Comparison of ENCODE assay signal across 18 cellular contexts in the genomic region with DNA sequence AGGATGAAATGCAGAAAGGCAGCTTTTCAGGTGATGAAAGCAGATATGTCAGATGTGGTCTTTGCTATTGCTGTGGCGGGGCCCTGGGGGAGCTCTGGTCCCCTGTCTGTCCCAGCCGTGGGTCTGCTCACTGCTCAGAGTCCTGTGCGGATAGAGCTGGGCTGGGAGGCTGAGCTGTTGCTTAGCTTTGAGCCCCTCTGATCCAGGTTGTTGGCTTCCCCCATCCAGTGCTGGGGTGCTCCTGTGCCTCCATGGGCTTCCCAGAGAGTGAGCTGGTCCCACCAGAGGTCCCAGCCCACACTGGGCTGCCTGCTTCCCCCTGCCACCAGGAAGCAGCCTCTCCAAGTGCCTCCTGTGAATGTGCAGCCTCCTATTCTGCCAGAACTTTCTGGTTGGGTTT.
"Had no signal": no experiment of that assay in that cellular context is flagged by ENCODE, and none has a peak within 500 bp of the region (broad histone marks: within the 10 kb centered on the region; RNA-seq: fewer than 3 reads in every experiment).

No MANE protein-coding gene starts in this region.

- H3K27ac ChIP-seq: cardiac muscle cell, ovary had no signal

- H3K4me3 ChIP-seq: cardiac muscle cell, ovary, skin epidermis, upper lobe of left lung had no signal

- H3K36me3 ChIP-seq: cardiac muscle cell, ovary, upper lobe of left lung had no signal

- ATAC-seq: naive thymus-derived CD4-positive, alpha-beta T cell; SK-N-SH treated with all-trans-retinoic acid at 6 μM for 48 hours had no signal

- DNase-seq: activated CD4-positive, CD25-positive, alpha-beta regulatory T cell treated with anti-CD3 and anti-CD28 coated beads, Interleukin-2, amount 50 U/mL, for 72 hours; activated naive CD4-positive, alpha-beta T cell treated with anti-CD3 and anti-CD28 coated beads for 36 hours; erythroblast; glutamatergic neuron; hypothalamus; mammary epithelial cell; naive thymus-derived CD4-positive, alpha-beta T cell; ovary; stimulated activated CD4-positive, alpha-beta T cell treated with anti-CD3 and anti-CD28 coated beads, Interleukin-15, amount 100 ng/mL, for 24 hours; stimulated activated CD4-positive, alpha-beta T cell treated with anti-CD3 and anti-CD28 coated beads, Interleukin-4, amount 100 ng/mL, for 4 hours; stimulated activated CD8-positive, alpha-beta memory T cell treated with anti-CD3 and anti-CD28 coated beads, Interleukin-4, amount 100 ng/mL, for 48 hours; stimulated activated naive CD4-positive, alpha-beta T cell treated with Interleukin-2 at 50 U/mL for 16 hours; T-helper 1 cell; T1000 had no signal

- H3K9me3 ChIP-seq: ovary, upper lobe of left lung had no signal

- H3K27me3 ChIP-seq: cardiac muscle cell, ovary, upper lobe of left lung had no signal
